Comparison of ENCODE assay signal across 9 cellular contexts in the genomic region with DNA sequence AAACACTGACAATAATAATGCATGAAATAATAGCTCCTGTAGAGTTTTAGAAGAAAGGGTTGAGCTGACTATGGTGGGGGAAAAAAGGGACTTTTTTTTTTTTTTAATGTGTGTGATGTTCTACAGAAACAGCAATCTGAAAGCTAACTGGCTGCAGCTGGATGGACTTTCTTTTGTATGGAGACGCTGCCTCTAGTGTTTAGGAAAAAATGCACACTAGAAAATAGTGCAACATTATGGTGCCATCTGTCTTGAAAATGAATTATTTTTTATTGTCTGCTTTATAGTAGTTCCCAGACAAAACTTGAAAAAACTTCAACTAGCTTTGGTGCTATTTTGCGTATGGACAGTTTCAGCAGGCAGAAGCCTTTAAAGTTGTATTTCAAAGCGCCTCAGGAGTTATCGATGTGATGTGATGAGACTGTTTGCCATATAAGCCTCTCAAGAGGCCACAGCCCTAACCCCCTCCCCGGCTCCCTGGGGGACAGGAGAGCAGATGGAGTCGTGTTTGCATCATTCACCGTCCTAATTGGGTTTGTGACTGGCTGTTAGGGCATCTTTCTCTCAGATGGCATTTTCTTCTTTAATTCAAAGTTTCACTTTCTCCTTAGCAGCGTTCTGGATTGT.
A peak's percentile ranks its signal among the peaks of the same experiment; 100 is the strongest.
DNase-seq lines count a peak whose midpoint lies in the region; ATAC-seq and TF ChIP-seq lines count a peak whose summit lies in the region.
"Had no signal": no experiment of that assay in that cellular context is flagged by ENCODE, and none has a peak within 500 bp of the region (broad histone marks: within the 10 kb centered on the region; RNA-seq: fewer than 3 reads in every experiment).

No MANE protein-coding gene starts in this region.

- H4K8ac ChIP-seq in H9 (replicated peaks; ENCODE audit: insufficient read length, low read depth, low read length), result no peak overlapping the region

- H3K79me1 ChIP-seq in H9 (ENCODE audit: insufficient read depth, low read depth, low read length, poor library complexity, severe bottlenecking), result no peaks in the 10 kb centered on the region

- H3K36me3 ChIP-seq in OCI-LY7 (ENCODE audit: insufficient read depth, low read length) (peaks cover 38% of the 10 kb centered on the region), esophagus squamous epithelium (no peaks in the 10 kb centered on the region), ovary (no peaks in the 10 kb centered on the region)

- no peak overlapping the region for H3K56ac ChIP-seq in H9 (ENCODE audit: insufficient read length, low read depth, low read length)

- no peak overlapping the region for H2BK20ac ChIP-seq in H9 (ENCODE audit: low read depth, low read length, poor library complexity, severe bottlenecking)

- H3K9ac ChIP-seq in H9 (ENCODE audit: extremely low read depth, insufficient read length, low read length), result no peak overlapping the region

- peak; percentile 50; the same call in 2 of the 3 replicates for TF ChIP-seq CTCF in H9 (conservative IDR thresholded peaks at IDR 0.05)
- TF ChIP-seq CTCF in OCI-LY7 (conservative IDR thresholded peaks at IDR 0.05; ENCODE audit: low read length), result peak; percentile 87
- peak; percentile 24 to 58 (median 50) for TF ChIP-seq CTCF in esophagus squamous epithelium (IDR thresholded peaks at IDR 0.05)
- peak in 2 of 3 donors; percentile 37 to 39 for TF ChIP-seq CTCF in ovary (IDR thresholded peaks at IDR 0.05)

- no peak overlapping the region for H3K18ac ChIP-seq in H9 (ENCODE audit: insufficient read length, low read depth, low read length)

- no peak overlapping the region for H3T11ph ChIP-seq in H9 (ENCODE audit: low read length)

- no peaks in the 10 kb centered on the region for H3K36me3 Mint-ChIP-seq in H9 (ENCODE audit: insufficient read depth in 1 of 3, low read depth in 3 of 3)

- H4K20me1 ChIP-seq in H9 (ENCODE audit: control insufficient read depth, insufficient read depth, insufficient read length) (no peaks in the 10 kb centered on the region), OCI-LY7 (ENCODE audit: insufficient read depth, low read length) (no peaks in the 10 kb centered on the region)

- no peak overlapping the region for H3K14ac ChIP-seq in H9 (ENCODE audit: insufficient read depth, low read length)

- H4K91ac ChIP-seq in H9 (ENCODE audit: insufficient read length, low read depth, low read length), result no peak overlapping the region

- H3K23ac ChIP-seq in H9 (ENCODE audit: insufficient read length, low read depth, low read length), result no peak overlapping the region

- no peak overlapping the region for H3K4me3 Mint-ChIP-seq in H9

- no peaks in the 10 kb centered on the region for H3K9me3 Mint-ChIP-seq in H9

- peaks cover 5 to 13% of the 10 kb centered on the region in 2 experiments for H3K4me1 Mint-ChIP-seq in H9

- H3K4me3 ChIP-seq in OCI-LY7 (ENCODE audit: low read depth, low read length, poor library complexity, severe bottlenecking) (no peak overlapping the region), esophagus squamous epithelium (peak overlapping the region in 2 of 4 donors; percentile 21 to 30), ovary (peak overlapping the region; percentile 34)

- POLR2A ChIA-PET in OCI-LY7 (lab: Charles Lee), result interaction anchor here (0.6 to 5.8 kb wide), 17 partner anchors 9 to 263 kb away, joined by 3 to 33 read pairs (median 3); no protein-coding TSS in a partner anchor

- intact Hi-C loops in OCI-LY7 (cut with micrococcal nuclease; ENCODE audit: unreplicated experiment) (loop anchor here (1.0 to 5.0 kb wide), 2 partner anchors 86 to 260 kb away; a partner anchor contains a TSS), esophagus squamous epithelium (cut with DNase I) (no loop called here), ovary (cut with DNase I) (loop anchor here (5.0 to 10.0 kb wide), 7 partner anchors 231 to 561 kb away; a partner anchor contains a TSS)

- no peak overlapping the region for H4K5ac ChIP-seq in H9 (ENCODE audit: insufficient read length, low read depth, low read length)

- H3K4me2 ChIP-seq in H9 (ENCODE audit: insufficient read depth, insufficient read length, low read length) (no peak overlapping the region), OCI-LY7 (ENCODE audit: low read length) (peak overlapping the region; percentile 5; the same call in 1 of the 2 replicates)

- ATAC-seq in GM21390 (IDR thresholded peaks at IDR 0.05; ENCODE audit: unreplicated experiment) (no peak), GM18909 (IDR thresholded peaks at IDR 0.05; ENCODE audit: poor library complexity, unreplicated experiment) (no peak), HG03520 (IDR thresholded peaks at IDR 0.05; ENCODE audit: unreplicated experiment) (no peak)

- no peak for TF ChIP-seq EP300 in ovary (IDR thresholded peaks at IDR 0.05)

- H3K4me1 ChIP-seq in H9 (ENCODE audit: insufficient read depth, low read length), result no peaks in the 10 kb centered on the region
- H3K4me1 ChIP-seq in OCI-LY7 (ENCODE audit: insufficient read depth, low read length, poor library complexity, severe bottlenecking), result peaks cover 26% of the 10 kb centered on the region
- H3K4me1 ChIP-seq in esophagus squamous epithelium, result peaks cover 0 to 26% (median 10%) of the 10 kb centered on the region in 3 donors
- no peaks in the 10 kb centered on the region for H3K4me1 ChIP-seq in ovary (ENCODE audit: insufficient read depth)

- no peak overlapping the region for H2BK120ac ChIP-seq in H9 (ENCODE audit: low read depth, low read length, poor library complexity, severe bottlenecking)

- H3K9me3 ChIP-seq in H9 (ENCODE audit: control insufficient read depth, low read depth, low read length), result no peaks in the 10 kb centered on the region
- no peaks in the 10 kb centered on the region for H3K9me3 ChIP-seq in OCI-LY7 (ENCODE audit: low read length)
- H3K9me3 ChIP-seq in esophagus squamous epithelium, result no peaks in the 10 kb centered on the region
- H3K9me3 ChIP-seq in ovary, result no peaks in the 10 kb centered on the region

- no peak overlapping the region for H2AFZ ChIP-seq in H9 (ENCODE audit: low read length)
- 0 out of 2 replicates have a peak overlapping the region, but pooled peaks have one; percentile 17 for H2AFZ ChIP-seq in OCI-LY7 (ENCODE audit: low read length)

- no peaks in the 10 kb centered on the region for H3K27me3 Mint-ChIP-seq in H9 (ENCODE audit: low read depth)

- TF ChIP-seq POLR2A in esophagus squamous epithelium (IDR thresholded peaks at IDR 0.05) (no peak), ovary (IDR thresholded peaks at IDR 0.05) (no peak)

- H3K79me2 ChIP-seq in H9 (ENCODE audit: insufficient read depth, low read length), result no peaks in the 10 kb centered on the region
- H3K79me2 ChIP-seq in OCI-LY7 (ENCODE audit: insufficient read depth, low read depth, low read length), result peaks cover 30% of the 10 kb centered on the region; the same call in 1 of the 2 replicates

- CTCF ChIA-PET in OCI-LY7 (lab: Charles Lee; ENCODE audit: unreplicated experiment), result interaction anchor here (1.0 kb wide), 1 partner anchor 15 kb away, joined by 3 read pairs; no protein-coding TSS in a partner anchor

- H2BK12ac ChIP-seq in H9 (ENCODE audit: insufficient read length, low read depth, low read length), result no peak overlapping the region

- no peak overlapping the region for H2AK5ac ChIP-seq in H9 (ENCODE audit: insufficient read length, low read length)

- peak overlapping the region in 1 of 3 experiments; percentile 71; a peak in 2 of 7 replicates for H3K27ac Mint-ChIP-seq in H9

- no peak overlapping the region for H3K4ac ChIP-seq in H9 (ENCODE audit: low read depth, low read length)

- no peak overlapping the region for H2BK15ac ChIP-seq in H9 (ENCODE audit: low read depth, low read length)

- no peaks in the 10 kb centered on the region for H3K9me2 ChIP-seq in OCI-LY7 (ENCODE audit: insufficient read depth, low read length)

- H2BK5ac ChIP-seq in H9 (ENCODE audit: insufficient read length, low read length), result no peak overlapping the region

- no peaks in the 10 kb centered on the region for H3K23me2 ChIP-seq in H9 (ENCODE audit: insufficient read length, low read depth, low read length, poor library complexity, severe bottlenecking)

- no TSS peak for BruUV-seq in OCI-LY7 (replicated peaks; lab: Mats Ljungman, UMichigan)

- no peak for DNase-seq in H9
- peak; percentile 69 for DNase-seq in OCI-LY7 (ENCODE audit: low spot score)
- no peak for DNase-seq in esophagus squamous epithelium (lab: John Stamatoyannopoulos, UW)
- DNase-seq in ovary, result no peak
- no peak for DNase-seq in CD1c-positive myeloid dendritic cell (ENCODE audit: extremely low spot score)

- H3K27ac ChIP-seq in H9 (ENCODE audit: insufficient read length, low read depth, low read length), result no peak overlapping the region
- H3K27ac ChIP-seq in OCI-LY7 (ENCODE audit: low read depth, low read length, poor library complexity, severe bottlenecking), result no peak overlapping the region
- H3K27ac ChIP-seq in esophagus squamous epithelium, result peak overlapping the region in 1 of 4 donors; percentile 26
- no peak overlapping the region for H3K27ac ChIP-seq in ovary
- H3K27ac ChIP-seq: skin epidermis had no signal

- H3K27me3 ChIP-seq in H9 (ENCODE audit: insufficient read depth, low read length), result no peaks in the 10 kb centered on the region
- no peaks in the 10 kb centered on the region for H3K27me3 ChIP-seq in esophagus squamous epithelium
- no peaks in the 10 kb centered on the region for H3K27me3 ChIP-seq in ovary

- no CpG with 5 or more reads among the region's 8 CpGs for WGBS in H9 (ENCODE audit: extremely low coverage, insufficient read length, low lambda C conversion rate)
- WGBS in esophagus squamous epithelium, 2 donors, result 43 to 65% methylated on average over 5 to 8 of the region's 8 CpGs
- WGBS in ovary, 3 donors, result 27 to 35% (median 32%) methylated on average over 8 of the region's 8 CpGs
